ENCODE assay signal across 13 cellular contexts in the genomic region with DNA sequence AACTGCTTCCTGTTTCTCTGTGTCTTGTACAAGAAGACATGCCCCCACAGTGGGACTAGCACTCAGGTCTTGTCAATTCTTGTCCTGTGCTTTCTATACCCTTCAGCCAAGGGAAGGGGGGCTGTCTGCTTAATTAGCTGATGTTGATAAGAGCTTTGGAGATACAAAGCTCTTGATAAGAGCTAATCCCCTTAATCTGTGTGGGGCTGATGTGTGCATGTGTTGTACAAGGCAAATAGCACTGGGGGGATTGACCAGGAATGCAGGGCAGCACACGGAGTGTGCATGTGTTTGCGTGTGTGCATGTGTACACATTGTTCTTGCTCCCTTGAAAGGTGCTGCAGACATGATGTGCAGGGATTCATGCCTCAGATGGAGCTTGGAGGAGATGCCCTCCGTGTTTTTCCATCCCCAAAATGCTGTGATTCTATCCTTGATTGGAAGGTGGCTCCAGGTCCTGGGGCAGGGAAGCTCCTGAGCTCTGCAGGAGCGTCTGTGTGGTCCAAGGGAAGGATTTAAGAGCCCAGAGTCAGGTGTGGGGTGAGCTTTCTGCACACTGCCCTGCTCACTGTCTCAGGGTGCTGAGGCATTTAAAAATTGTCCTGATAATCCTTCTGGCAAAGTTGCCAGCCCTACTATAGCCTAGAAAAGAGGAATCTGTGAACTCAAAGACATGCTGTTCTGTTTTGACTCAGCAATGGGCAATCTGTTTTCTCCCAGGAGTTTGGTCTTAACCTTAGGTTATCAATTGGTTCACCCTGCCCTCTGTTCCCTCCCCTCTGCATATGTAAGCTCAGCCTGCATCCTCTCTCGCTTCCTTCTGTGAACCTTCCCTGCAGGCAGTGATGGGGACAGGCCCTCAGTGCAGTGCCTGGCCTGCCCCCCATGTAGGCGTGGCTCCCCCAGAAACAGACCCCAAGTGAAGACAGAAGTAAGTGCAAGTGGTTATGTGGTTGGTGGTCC.
DNase-seq lines count a peak whose midpoint lies in the region; ATAC-seq and TF ChIP-seq lines count a peak whose summit lies in the region.
"Had no signal": no experiment of that assay in that cellular context is flagged by ENCODE, and none has a peak within 500 bp of the region (broad histone marks: within the 10 kb centered on the region; RNA-seq: fewer than 3 reads in every experiment).

No MANE protein-coding gene starts in this region.

- H3K36me3 ChIP-seq in WERI-Rb-1 (no peaks in the 10 kb centered on the region), MG63 (no peaks in the 10 kb centered on the region)

- no peaks in the 10 kb centered on the region for H3K27me3 ChIP-seq in WERI-Rb-1 (ENCODE audit: insufficient read depth, low read depth, severe bottlenecking)
- no peaks in the 10 kb centered on the region for H3K27me3 ChIP-seq in MG63

- DNase-seq in GM12865 (ENCODE audit: low read depth) (peak; percentile 84), WERI-Rb-1 (peak; percentile 65), NCI-H2171 (lab: John Stamatoyannopoulos, UW) (no peak), MG63 (no peak), NCI-H1417 treated with DMSO at 0.1 percent for 48 hours (lab: John Stamatoyannopoulos, UW) (no peak), kidney tubule cell (ENCODE audit: low spot score) (no peak)
- DNase-seq: activated T-cell treated with anti-CD3 and anti-CD28 coated beads, Interleukin-2, amount 50 U/mL, for 1 hour; CD8-positive, alpha-beta memory T cell; HFFc6; NCI-H1930 had no signal

- H3K9me3 ChIP-seq in WERI-Rb-1 (ENCODE audit: severe bottlenecking), result peaks cover 8% of the 10 kb centered on the region
- peaks cover 4% of the 10 kb centered on the region; the same call in 1 of the 2 replicates for H3K9me3 ChIP-seq in MG63

- H3K27ac ChIP-seq in WERI-Rb-1, result peak overlapping the region; percentile 51
- H3K27ac ChIP-seq: parathyroid adenoma had no signal

- peak; percentile 64 for ATAC-seq in GM19351 (IDR thresholded peaks at IDR 0.05; ENCODE audit: unreplicated experiment)
- ATAC-seq in HG02884 (IDR thresholded peaks at IDR 0.05; ENCODE audit: unreplicated experiment), result peak; percentile 56

- TF ChIP-seq CTCF in GM12865 (IDR thresholded peaks at IDR 0.05; ENCODE audit: insufficient read depth, low read depth, low read length, missing control alignments), result no peak
- no peak for TF ChIP-seq CTCF in WERI-Rb-1 (IDR thresholded peaks at IDR 0.05; ENCODE audit: low read depth, low read length)

- peak overlapping the region; percentile 46 for H3K4me3 ChIP-seq in GM12865 (ENCODE audit: low read depth, low read length)
- peak overlapping the region; percentile 9 for H3K4me3 ChIP-seq in WERI-Rb-1 (ENCODE audit: low read depth, low read length)
- H3K4me3 ChIP-seq in MG63, result no peak overlapping the region

Comparison
In these comparisons a context has a peak if more than half of its experiments do, and no peak if none do; other contexts are left out.
1. DNase-seq: peak in GM12865 (single experiment) and WERI-Rb-1 (single experiment); none in NCI-H2171 (single experiment), MG63 (single experiment), NCI-H1417 treated with DMSO at 0.1 percent for 48 hours (single experiment) and kidney tubule cell (single experiment).